Comparison of ENCODE assay signal across 8 cellular contexts in the genomic region with DNA sequence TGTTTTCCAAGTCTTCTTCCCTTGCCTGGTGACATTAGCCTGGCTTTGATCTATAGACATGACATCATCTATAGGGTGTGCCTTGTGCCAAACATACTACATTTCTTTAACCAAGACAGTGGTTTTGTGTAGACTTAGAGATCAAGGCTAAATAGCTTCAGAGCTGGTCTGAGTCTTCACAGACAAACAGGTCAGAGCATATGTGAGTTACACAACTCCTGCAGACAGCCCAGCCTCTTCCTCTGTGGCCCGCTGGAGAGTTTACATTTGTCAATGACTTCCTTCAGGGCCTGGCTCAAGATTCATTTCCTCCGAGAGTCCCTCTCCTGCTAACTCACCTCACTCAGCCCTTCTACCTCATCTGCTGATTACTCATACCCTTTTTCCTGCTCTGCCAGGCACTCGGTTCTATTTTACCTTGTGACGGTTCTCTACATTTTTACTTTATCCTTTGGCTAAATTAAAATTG.
DNase-seq lines count a peak whose midpoint lies in the region; ATAC-seq, FAIRE-seq and TF ChIP-seq lines count a peak whose summit lies in the region.

No MANE protein-coding gene starts in this region.

- H3K4me3 ChIP-seq in astrocyte (ENCODE audit: insufficient read depth, low read depth, low read length) (no peak overlapping the region), upper lobe of right lung (no peak overlapping the region)

- H3K27ac ChIP-seq in astrocyte (ENCODE audit: low read depth, low read length) (peak overlapping the region; percentile 19), upper lobe of right lung (peak overlapping the region; percentile 61)

- H3K4me3 Mint-ChIP-seq in astrocyte (ENCODE audit: unreplicated experiment), result no peak overlapping the region

- TF ChIP-seq CTCF in astrocyte (IDR thresholded peaks at IDR 0.05; ENCODE audit: insufficient read depth, low read depth, low read length) (no peak), upper lobe of right lung (IDR thresholded peaks at IDR 0.05) (no peak)

- H3K36me3 ChIP-seq in astrocyte (ENCODE audit: insufficient read depth, low read length) (no peaks in the 10 kb centered on the region), upper lobe of right lung (no peaks in the 10 kb centered on the region)

- H3K9ac ChIP-seq in astrocyte (ENCODE audit: low read length), result peak overlapping the region; percentile 1

- H3K4me1 ChIP-seq in astrocyte (ENCODE audit: insufficient read depth, low read length) (peaks cover 15% of the 10 kb centered on the region), upper lobe of right lung (peaks cover 22% of the 10 kb centered on the region)

- H3K27me3 ChIP-seq in astrocyte (ENCODE audit: insufficient read depth, low read length), result no peaks in the 10 kb centered on the region
- H3K27me3 ChIP-seq in upper lobe of right lung, result no peaks in the 10 kb centered on the region

- H2AFZ ChIP-seq in astrocyte (ENCODE audit: low read depth, low read length), result peak overlapping the region; percentile 31

- no peaks in the 10 kb centered on the region for H3K27me3 Mint-ChIP-seq in astrocyte (ENCODE audit: low read depth, unreplicated experiment)

- peak; percentile 94 for ATAC-seq in upper lobe of right lung
- no peak for ATAC-seq in GM19324 (IDR thresholded peaks at IDR 0.05; ENCODE audit: low FRiP score, unreplicated experiment)

- DNase-seq in EH (ENCODE audit: low read depth), result peak; percentile 78
- peak; percentile 23 for DNase-seq in NCI-H2029 (lab: John Stamatoyannopoulos, UW)
- peak; percentile 87 for DNase-seq in astrocyte (ENCODE audit: low read depth)
- DNase-seq in islet precursor cell, result peak; percentile 98
- peak; percentile 72 for DNase-seq in upper lobe of right lung
- no peak for DNase-seq in GM12892 (ENCODE audit: insufficient read length)
- no peak for DNase-seq in NAMALWA (ENCODE audit: low spot score)

- no peaks in the 10 kb centered on the region for H3K9me3 Mint-ChIP-seq in astrocyte (ENCODE audit: unreplicated experiment)

- peaks cover 21% of the 10 kb centered on the region for H3K4me1 Mint-ChIP-seq in astrocyte (ENCODE audit: low read depth, unreplicated experiment)

- peak overlapping the region; percentile 97 for H3K27ac Mint-ChIP-seq in astrocyte (ENCODE audit: unreplicated experiment)

- TF ChIP-seq POLR2A in GM12892 (IDR thresholded peaks at IDR 0.05; ENCODE audit: low read depth, low read length), result no peak

- intact Hi-C loops in upper lobe of right lung (cut with DNase I), result no loop called here

- no peaks in the 10 kb centered on the region for H3K36me3 Mint-ChIP-seq in astrocyte (ENCODE audit: low read depth, unreplicated experiment)

- peak overlapping the region; percentile 51 for H3K4me2 ChIP-seq in astrocyte (ENCODE audit: low read length)

- no peaks in the 10 kb centered on the region for H3K79me2 ChIP-seq in astrocyte (ENCODE audit: insufficient read depth, low read length)

- H3K9me3 ChIP-seq in astrocyte (ENCODE audit: insufficient read depth, low read depth, low read length) (no peaks in the 10 kb centered on the region), upper lobe of right lung (no peaks in the 10 kb centered on the region)

- no peak for FAIRE-seq in astrocyte (lab: Jason Lieb, UNC)
- FAIRE-seq in GM12892 (lab: Jason Lieb, UNC), result no peak

- H4K20me1 ChIP-seq in astrocyte (ENCODE audit: insufficient read depth, low read length), result no peaks in the 10 kb centered on the region

Comparison
In these comparisons a context has a peak if more than half of its experiments do, and no peak if none do; other contexts are left out.
1. DNase-seq: peak in EH (single experiment), NCI-H2029 (single experiment), astrocyte (single experiment), islet precursor cell (single experiment) and upper lobe of right lung (single experiment); none in GM12892 (single experiment) and NAMALWA (single experiment).